Comparison of ENCODE assay signal across 10 cellular contexts in genomic region chr2:96508521-96509113, GRCh38. TPM values are rescaled to one million over a fixed set of nuclear protein-coding genes. Genes with fewer than 3 reads are reported as not detected.
DNase-seq lines count a peak whose midpoint lies in the region; ATAC-seq and TF ChIP-seq lines count a peak whose summit lies in the region.
"Had no signal": no experiment of that assay in that cellular context is flagged by ENCODE, and none has a peak within 500 bp of the region (broad histone marks: within the 10 kb centered on the region; RNA-seq: fewer than 3 reads in every experiment).

No MANE protein-coding gene starts in this region.

- TF ChIP-seq POLR2A in sigmoid colon (IDR thresholded peaks at IDR 0.05): no peak

- H4K20me1 ChIP-seq in DND-41 (ENCODE audit: insufficient read depth, low read length) (no peaks in the 10 kb centered on the region; the same call in 1 of the 2 replicates), osteoblast (ENCODE audit: insufficient read depth, low read length) (no peaks in the 10 kb centered on the region)

- TF ChIP-seq CTCF in DND-41 (IDR thresholded peaks at IDR 0.05; ENCODE audit: borderline replicate concordance, extremely low read depth, low read length, poor library complexity, severe bottlenecking) (no peak), osteoblast (IDR thresholded peaks at IDR 0.05; ENCODE audit: extremely low read depth, low read depth, low read length) (no peak), sigmoid colon (IDR thresholded peaks at IDR 0.05) (no peak)

- peaks cover 3% of the 10 kb centered on the region for H3K27me3 ChIP-seq in DND-41 (ENCODE audit: insufficient read depth, low read length, poor library complexity)
- peaks cover 18% of the 10 kb centered on the region for H3K27me3 ChIP-seq in HUES64 (ENCODE audit: insufficient read depth, low read length)
- peaks cover 17% of the 10 kb centered on the region for H3K27me3 ChIP-seq in osteoblast (ENCODE audit: insufficient read depth, low read length)
- H3K27me3 ChIP-seq in sigmoid colon: no peaks in the 10 kb centered on the region
- H3K27me3 ChIP-seq: Peyer's patch had no signal

- H3K4me3 ChIP-seq in DND-41 (ENCODE audit: low read depth in 1 of 2, low read length in 2 of 2): no peak overlapping the region
- H3K4me3 ChIP-seq in HUES64 (ENCODE audit: low read length): peak overlapping the region; percentile 30; the same call in 1 of the 2 replicates
- no peak overlapping the region for H3K4me3 ChIP-seq in osteoblast (ENCODE audit: insufficient read depth, low read length)
- H3K4me3 ChIP-seq in sigmoid colon: peak overlapping the region in 2 of 4 donors; percentile 37 to 47

- no peak for DNase-seq in DND-41
- peak; percentile 51 for DNase-seq in ecto neural progenitor cell (ENCODE audit: low spot score)
- peak; percentile 67 for DNase-seq in osteoblast (ENCODE audit: insufficient read length, low spot score, missing footprints)
- DNase-seq in NCI-H1694 treated with DMSO at 0.1 percent for 48 hours (lab: John Stamatoyannopoulos, UW): no peak
- no peak for DNase-seq in sigmoid colon

- peak overlapping the region; percentile 62 for H3K4me2 ChIP-seq in DND-41 (ENCODE audit: insufficient read depth, low read length)
- H3K4me2 ChIP-seq in osteoblast (ENCODE audit: insufficient read depth, low read length): peak overlapping the region; percentile 77

- H2AFZ ChIP-seq in DND-41 (ENCODE audit: low read depth, low read length) (0 out of 2 replicates have a peak overlapping the region, but pooled peaks have one; percentile 80), osteoblast (ENCODE audit: low read length) (no peak overlapping the region)

- no peaks in the 10 kb centered on the region for H3K79me2 ChIP-seq in DND-41 (ENCODE audit: insufficient read depth, low read length)
- no peaks in the 10 kb centered on the region for H3K79me2 ChIP-seq in osteoblast (ENCODE audit: insufficient read depth, low read length)

- H3K4me1 ChIP-seq in DND-41 (ENCODE audit: insufficient read depth, low read length): peaks cover 8% of the 10 kb centered on the region
- H3K4me1 ChIP-seq in HUES64 (ENCODE audit: insufficient read depth, low read length): no peaks in the 10 kb centered on the region
- peaks cover 7% of the 10 kb centered on the region for H3K4me1 ChIP-seq in osteoblast (ENCODE audit: insufficient read depth, low read length)
- peaks cover 0 to 22% (median 17%) of the 10 kb centered on the region in 4 donors for H3K4me1 ChIP-seq in sigmoid colon

- TF ChIP-seq EP300 in sigmoid colon (IDR thresholded peaks at IDR 0.05): no peak

- WGBS in HUES64: 84% methylated on average over 26 of the region's 26 CpGs
- WGBS in sigmoid colon, 2 donors: 66 to 69% methylated on average over 26 of the region's 26 CpGs

- no peak for ATAC-seq in DND-41 (ENCODE audit: insufficient read depth, low read depth)
- ATAC-seq in GM21786 (IDR thresholded peaks at IDR 0.05; ENCODE audit: unreplicated experiment): no peak
- no peak for ATAC-seq in esophagus mucosa

- no peaks in the 10 kb centered on the region for H3K36me3 ChIP-seq in DND-41 (ENCODE audit: insufficient read depth, low read length)
- H3K36me3 ChIP-seq in HUES64 (ENCODE audit: insufficient read depth, low read length): no peaks in the 10 kb centered on the region
- no peaks in the 10 kb centered on the region for H3K36me3 ChIP-seq in osteoblast (ENCODE audit: insufficient read depth, low read length)
- H3K36me3 ChIP-seq in sigmoid colon: no peaks in the 10 kb centered on the region
- H3K36me3 ChIP-seq: Peyer's patch had no signal

- H3K27ac ChIP-seq in DND-41 (ENCODE audit: low read length): no peak overlapping the region
- no peak overlapping the region for H3K27ac ChIP-seq in HUES64 (ENCODE audit: low read depth, low read length)
- H3K27ac ChIP-seq in osteoblast (ENCODE audit: low read depth, low read length): no peak overlapping the region
- H3K27ac ChIP-seq in sigmoid colon: no peak overlapping the region

- H3K9ac ChIP-seq in DND-41 (ENCODE audit: low read depth, low read length) (no peak overlapping the region), HUES64 (ENCODE audit: low read depth, low read length) (no peak overlapping the region)

- intact Hi-C loops in sigmoid colon (cut with DNase I): loop anchor here (1.0 to 10.0 kb wide), 5 partner anchors 38 to 374 kb away; partner anchors contain the start of gene ASTL

- H3K9me3 ChIP-seq in DND-41 (ENCODE audit: insufficient read depth, low read length, severe bottlenecking): no peaks in the 10 kb centered on the region
- no peaks in the 10 kb centered on the region for H3K9me3 ChIP-seq in HUES64 (ENCODE audit: insufficient read depth, low read depth, low read length)
- no peaks in the 10 kb centered on the region for H3K9me3 ChIP-seq in osteoblast (ENCODE audit: low read depth, low read length)
- H3K9me3 ChIP-seq in sigmoid colon: no peaks in the 10 kb centered on the region
- H3K9me3 ChIP-seq: Peyer's patch, psoas muscle had no signal

RNA-seq across cellular contexts. Expression of gene NEURL3, which starts 3.5 kb away (rescaled TPM):
- polyA plus RNA-seq in HUES64 (2013, experiment 1 of 2): not detected
- polyA plus RNA-seq in HUES64 (2013, experiment 2 of 2): not detected
- total RNA-seq in osteoblast (0.29 TPM in 1 of 2 replicates, not detected in the other), sigmoid colon (under 1 TPM in 1 of 4 donors, not detected in 3; 0.36 TPM), esophagus mucosa (not detected)
- polyA plus RNA-seq in sigmoid colon: 1 to 10 TPM; 3.5 to 6.4 (median 3.6) TPM

RNA-seq across cellular contexts. Expression of gene ARID5A, which starts 27.9 kb away (rescaled TPM):
- 6.8 TPM for polyA plus RNA-seq in HUES64 (2013, experiment 1 of 2)
- polyA plus RNA-seq in HUES64 (2013, experiment 2 of 2): 7.0 TPM
- total RNA-seq in osteoblast (7.6 and 9.7 TPM in 2 replicates), sigmoid colon (100 to 1,000 TPM in 1 of 4 donors, 10 to 100 TPM in 3; 14.3 to 179 (median 30.4) TPM), esophagus mucosa (3.0 TPM)
- 10 to 100 TPM in 1 of 3 donors, 1 to 10 TPM in 2; 7.8 to 29.0 (median 9.5) TPM for polyA plus RNA-seq in sigmoid colon

Comparison
In these comparisons a context has a peak if more than half of its experiments do, and no peak if none do; other contexts are left out.
1. DNase-seq: peak in ecto neural progenitor cell (single experiment) and osteoblast (single experiment); none in DND-41 (single experiment), NCI-H1694 treated with DMSO at 0.1 percent for 48 hours (single experiment) and sigmoid colon (single experiment).